In genomic region chr13:50319603-50320296, GRCh38 we compare ENCODE assay signal across 1 cellular context.
A peak's percentile ranks its signal among the peaks of the same experiment; 100 is the strongest.
TF ChIP-seq lines count a peak whose summit lies in the region.

No MANE protein-coding gene starts in this region.

TF ChIP-seq in K562, 482 proteins besides CTCF, POLR2A, EP300 and RAD21 (continued from another document and continues in another):
- no peak for TF ChIP-seq CGGBP1 (CRISPR knock-in tag; IDR thresholded peaks at IDR 0.05)
- TF ChIP-seq IRF2 (CRISPR knock-in tag; IDR thresholded peaks at IDR 0.05), result no peak
- TF ChIP-seq ZBTB11 (CRISPR knock-in tag; IDR thresholded peaks at IDR 0.05), result no peak
- no peak for TF ChIP-seq ZNF511 (CRISPR knock-in tag; IDR thresholded peaks at IDR 0.05)
- no peak; the same call in 1 of the 2 replicates for TF ChIP-seq CTBP1 (IDR thresholded peaks at IDR 0.05; ENCODE audit: borderline replicate concordance)
- TF ChIP-seq MYNN (IDR thresholded peaks at IDR 0.05), result peak; percentile 51; the same call in 1 of the 2 replicates
- TF ChIP-seq MYNN (CRISPR knock-in tag; IDR thresholded peaks at IDR 0.05), result no peak
- peak; percentile 35 for TF ChIP-seq CCNT2 (IDR thresholded peaks at IDR 0.05; ENCODE audit: borderline replicate concordance, extremely low read depth, insufficient read length, low read depth, low read length)
- TF ChIP-seq, protein P1, sequence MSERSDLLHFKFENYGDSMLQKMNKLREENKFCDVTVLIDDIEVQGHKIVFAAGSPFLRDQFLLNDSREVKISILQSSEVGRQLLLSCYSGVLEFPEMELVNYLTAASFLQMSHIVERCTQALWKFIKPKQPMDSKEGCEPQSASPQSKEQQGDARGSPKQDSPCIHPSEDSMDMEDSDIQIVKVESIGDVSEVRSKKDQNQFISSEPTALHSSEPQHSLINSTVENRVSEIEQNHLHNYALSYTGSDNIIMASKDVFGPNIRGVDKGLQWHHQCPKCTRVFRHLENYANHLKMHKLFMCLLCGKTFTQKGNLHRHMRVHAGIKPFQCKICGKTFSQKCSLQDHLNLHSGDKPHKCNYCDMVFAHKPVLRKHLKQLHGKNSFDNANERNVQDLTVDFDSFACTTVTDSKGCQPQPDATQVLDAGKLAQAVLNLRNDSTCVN (CRISPR knock-in tag; IDR thresholded peaks at IDR 0.05), result no peak
- TF ChIP-seq TEAD2 (tag; IDR thresholded peaks at IDR 0.05), result no peak
- TF ChIP-seq, protein P2, sequence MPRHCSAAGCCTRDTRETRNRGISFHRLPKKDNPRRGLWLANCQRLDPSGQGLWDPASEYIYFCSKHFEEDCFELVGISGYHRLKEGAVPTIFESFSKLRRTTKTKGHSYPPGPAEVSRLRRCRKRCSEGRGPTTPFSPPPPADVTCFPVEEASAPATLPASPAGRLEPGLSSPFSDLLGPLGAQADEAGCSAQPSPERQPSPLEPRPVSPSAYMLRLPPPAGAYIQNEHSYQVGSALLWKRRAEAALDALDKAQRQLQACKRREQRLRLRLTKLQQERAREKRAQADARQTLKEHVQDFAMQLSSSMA (CRISPR knock-in tag; IDR thresholded peaks at IDR 0.05), result no peak
- TF ChIP-seq MAFG (tag; conservative IDR thresholded peaks at IDR 0.05), result peak; percentile 44
- TF ChIP-seq CEBPG (CRISPR knock-in tag; IDR thresholded peaks at IDR 0.05), result no peak
- peak; percentile 47 to 67 for TF ChIP-seq CEBPG (tag; conservative IDR thresholded peaks at IDR 0.05 in 1 of 2, IDR thresholded peaks at IDR 0.05 in 1 of 2)
- TF ChIP-seq HDAC2 (IDR thresholded peaks at IDR 0.05), result peak; percentile 55; the same call in 1 of the 2 replicates
- peak; percentile 73 for TF ChIP-seq GATA2 (CRISPR knock-in tag; IDR thresholded peaks at IDR 0.05)
- no peak for TF ChIP-seq NCOA2 (IDR thresholded peaks at IDR 0.05; ENCODE audit: partially characterized antibody in 2 of 2)
- TF ChIP-seq, protein P3, sequence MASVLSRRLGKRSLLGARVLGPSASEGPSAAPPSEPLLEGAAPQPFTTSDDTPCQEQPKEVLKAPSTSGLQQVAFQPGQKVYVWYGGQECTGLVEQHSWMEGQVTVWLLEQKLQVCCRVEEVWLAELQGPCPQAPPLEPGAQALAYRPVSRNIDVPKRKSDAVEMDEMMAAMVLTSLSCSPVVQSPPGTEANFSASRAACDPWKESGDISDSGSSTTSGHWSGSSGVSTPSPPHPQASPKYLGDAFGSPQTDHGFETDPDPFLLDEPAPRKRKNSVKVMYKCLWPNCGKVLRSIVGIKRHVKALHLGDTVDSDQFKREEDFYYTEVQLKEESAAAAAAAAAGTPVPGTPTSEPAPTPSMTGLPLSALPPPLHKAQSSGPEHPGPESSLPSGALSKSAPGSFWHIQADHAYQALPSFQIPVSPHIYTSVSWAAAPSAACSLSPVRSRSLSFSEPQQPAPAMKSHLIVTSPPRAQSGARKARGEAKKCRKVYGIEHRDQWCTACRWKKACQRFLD (CRISPR knock-in tag; IDR thresholded peaks at IDR 0.05), result no peak
- TF ChIP-seq, protein P4, sequence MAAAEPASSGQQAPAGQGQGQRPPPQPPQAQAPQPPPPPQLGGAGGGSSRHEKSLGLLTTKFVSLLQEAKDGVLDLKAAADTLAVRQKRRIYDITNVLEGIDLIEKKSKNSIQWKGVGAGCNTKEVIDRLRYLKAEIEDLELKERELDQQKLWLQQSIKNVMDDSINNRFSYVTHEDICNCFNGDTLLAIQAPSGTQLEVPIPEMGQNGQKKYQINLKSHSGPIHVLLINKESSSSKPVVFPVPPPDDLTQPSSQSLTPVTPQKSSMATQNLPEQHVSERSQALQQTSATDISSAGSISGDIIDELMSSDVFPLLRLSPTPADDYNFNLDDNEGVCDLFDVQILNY (CRISPR knock-in tag; IDR thresholded peaks at IDR 0.05), result no peak
- no peak for TF ChIP-seq KAT8 (IDR thresholded peaks at IDR 0.05; ENCODE audit: low read depth)
- TF ChIP-seq SMARCB1 (IDR thresholded peaks at IDR 0.05; ENCODE audit: insufficient read length, low read depth), result no peak
- TF ChIP-seq SMARCA4 (IDR thresholded peaks at IDR 0.05), result peak; percentile 72; the same call in 1 of the 2 replicates
- TF ChIP-seq RFX7 (CRISPR knock-in tag; IDR thresholded peaks at IDR 0.05), result no peak
- peak; percentile 79 for TF ChIP-seq MEIS2 (IDR thresholded peaks at IDR 0.05; ENCODE audit: partially characterized antibody)
- no peak for TF ChIP-seq ZNF175 (CRISPR knock-in tag; IDR thresholded peaks at IDR 0.05; ENCODE audit: low read depth)
- no peak for TF ChIP-seq POLR2AphosphoS5 (IDR thresholded peaks at IDR 0.05; ENCODE audit: control insufficient read depth, insufficient read depth, low read depth, low read length)
- TF ChIP-seq ZNF3 (CRISPR knock-in tag; IDR thresholded peaks at IDR 0.05), result no peak
- no peak for TF ChIP-seq HMGN3 (IDR thresholded peaks at IDR 0.05; ENCODE audit: borderline replicate concordance, extremely low read depth, insufficient read length, low read depth, low read length)
- no peak for TF ChIP-seq CAMTA2 (CRISPR knock-in tag; conservative IDR thresholded peaks at IDR 0.05)
- TF ChIP-seq ZNF696 (CRISPR knock-in tag; conservative IDR thresholded peaks at IDR 0.05), result no peak
- TF ChIP-seq KLF6 (CRISPR knock-in tag; IDR thresholded peaks at IDR 0.05; ENCODE audit: borderline replicate concordance), result no peak
- no peak for TF ChIP-seq NR2C2 (CRISPR knock-in tag; IDR thresholded peaks at IDR 0.05)
- peak; percentile 41; the same call in 1 of the 2 replicates for TF ChIP-seq NR2C2 (tag; IDR thresholded peaks at IDR 0.05)
- TF ChIP-seq DPF2 (IDR thresholded peaks at IDR 0.05), result peak; percentile 71
- TF ChIP-seq GABPB2 (CRISPR knock-in tag; conservative IDR thresholded peaks at IDR 0.05), result no peak
- no peak for TF ChIP-seq ESRRB (CRISPR knock-in tag; IDR thresholded peaks at IDR 0.05; ENCODE audit: borderline replicate concordance)
- TF ChIP-seq GABPB1 (CRISPR knock-in tag; IDR thresholded peaks at IDR 0.05), result no peak
- peak; percentile 30; the same call in 1 of the 2 replicates for TF ChIP-seq ELF1 (tag; IDR thresholded peaks at IDR 0.05)
- TF ChIP-seq SUPT5H (IDR thresholded peaks at IDR 0.05), result no peak
- no peak for TF ChIP-seq ZEB2 (IDR thresholded peaks at IDR 0.05)
- TF ChIP-seq EP400 (IDR thresholded peaks at IDR 0.05), result peak; percentile 29; the same call in 1 of the 2 replicates
- peak; percentile 45; the same call in 1 of the 2 replicates for TF ChIP-seq C11orf30 (IDR thresholded peaks at IDR 0.05; ENCODE audit: low read depth)
- TF ChIP-seq FOXA3 (CRISPR knock-in tag; conservative IDR thresholded peaks at IDR 0.05 in 1 of 2, IDR thresholded peaks at IDR 0.05 in 1 of 2), result 0 out of 4 replicates have a peak, but pooled peaks of 1 of the 2 experiments have one; percentile 19
- TF ChIP-seq RCOR1 (IDR thresholded peaks at IDR 0.05; ENCODE audit: borderline replicate concordance in 1 of 2, low read depth in 2 of 2, low read length in 2 of 2), result peak in 1 of 2 experiments; percentile 26; a peak in 1 of 4 replicates
- TF ChIP-seq, protein P5, sequence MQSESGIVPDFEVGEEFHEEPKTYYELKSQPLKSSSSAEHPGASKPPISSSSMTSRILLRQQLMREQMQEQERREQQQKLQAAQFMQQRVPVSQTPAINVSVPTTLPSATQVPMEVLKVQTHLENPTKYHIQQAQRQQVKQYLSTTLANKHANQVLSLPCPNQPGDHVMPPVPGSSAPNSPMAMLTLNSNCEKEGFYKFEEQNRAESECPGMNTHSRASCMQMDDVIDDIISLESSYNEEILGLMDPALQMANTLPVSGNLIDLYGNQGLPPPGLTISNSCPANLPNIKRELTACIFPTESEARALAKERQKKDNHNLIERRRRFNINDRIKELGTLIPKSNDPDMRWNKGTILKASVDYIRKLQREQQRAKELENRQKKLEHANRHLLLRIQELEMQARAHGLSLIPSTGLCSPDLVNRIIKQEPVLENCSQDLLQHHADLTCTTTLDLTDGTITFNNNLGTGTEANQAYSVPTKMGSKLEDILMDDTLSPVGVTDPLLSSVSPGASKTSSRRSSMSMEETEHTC (IDR thresholded peaks at IDR 0.05), result no peak
- peak in 1 of 2 experiments; percentile 27; a peak in 1 of 4 replicates for TF ChIP-seq ZNF639 (CRISPR knock-in tag; conservative IDR thresholded peaks at IDR 0.05 in 1 of 2, IDR thresholded peaks at IDR 0.05 in 1 of 2)
- no peak for TF ChIP-seq ATF4 (CRISPR knock-in tag; IDR thresholded peaks at IDR 0.05)
- no peak; the same call in 1 of the 2 replicates for TF ChIP-seq JUND (IDR thresholded peaks at IDR 0.05; ENCODE audit: borderline replicate concordance, low read depth, low read length)
- TF ChIP-seq JUND (tag; IDR thresholded peaks at IDR 0.05; ENCODE audit: borderline replicate concordance, low read depth, low read length), result peak; percentile 35; the same call in 2 of the 3 replicates
- TF ChIP-seq ZSCAN29 (IDR thresholded peaks at IDR 0.05), result no peak
- TF ChIP-seq KDM1A (IDR thresholded peaks at IDR 0.05), result no peak
- TF ChIP-seq CREM (IDR thresholded peaks at IDR 0.05; ENCODE audit: low read depth), result 0 out of 2 replicates have a peak, but pooled peaks have one; percentile 11
- TF ChIP-seq XRCC4 (IDR thresholded peaks at IDR 0.05; ENCODE audit: extremely low read depth, insufficient read depth, insufficient read length), result no peak
- TF ChIP-seq ARID1B (IDR thresholded peaks at IDR 0.05), result peak; percentile 78
- 0 out of 2 replicates have a peak, but pooled peaks have one; percentile 8 for TF ChIP-seq TCF3 (CRISPR knock-in tag; IDR thresholded peaks at IDR 0.05)
- TF ChIP-seq, protein P6, sequence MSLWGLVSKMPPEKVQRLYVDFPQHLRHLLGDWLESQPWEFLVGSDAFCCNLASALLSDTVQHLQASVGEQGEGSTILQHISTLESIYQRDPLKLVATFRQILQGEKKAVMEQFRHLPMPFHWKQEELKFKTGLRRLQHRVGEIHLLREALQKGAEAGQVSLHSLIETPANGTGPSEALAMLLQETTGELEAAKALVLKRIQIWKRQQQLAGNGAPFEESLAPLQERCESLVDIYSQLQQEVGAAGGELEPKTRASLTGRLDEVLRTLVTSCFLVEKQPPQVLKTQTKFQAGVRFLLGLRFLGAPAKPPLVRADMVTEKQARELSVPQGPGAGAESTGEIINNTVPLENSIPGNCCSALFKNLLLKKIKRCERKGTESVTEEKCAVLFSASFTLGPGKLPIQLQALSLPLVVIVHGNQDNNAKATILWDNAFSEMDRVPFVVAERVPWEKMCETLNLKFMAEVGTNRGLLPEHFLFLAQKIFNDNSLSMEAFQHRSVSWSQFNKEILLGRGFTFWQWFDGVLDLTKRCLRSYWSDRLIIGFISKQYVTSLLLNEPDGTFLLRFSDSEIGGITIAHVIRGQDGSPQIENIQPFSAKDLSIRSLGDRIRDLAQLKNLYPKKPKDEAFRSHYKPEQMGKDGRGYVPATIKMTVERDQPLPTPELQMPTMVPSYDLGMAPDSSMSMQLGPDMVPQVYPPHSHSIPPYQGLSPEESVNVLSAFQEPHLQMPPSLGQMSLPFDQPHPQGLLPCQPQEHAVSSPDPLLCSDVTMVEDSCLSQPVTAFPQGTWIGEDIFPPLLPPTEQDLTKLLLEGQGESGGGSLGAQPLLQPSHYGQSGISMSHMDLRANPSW (CRISPR knock-in tag; IDR thresholded peaks at IDR 0.05), result no peak
